In the genomic region with DNA sequence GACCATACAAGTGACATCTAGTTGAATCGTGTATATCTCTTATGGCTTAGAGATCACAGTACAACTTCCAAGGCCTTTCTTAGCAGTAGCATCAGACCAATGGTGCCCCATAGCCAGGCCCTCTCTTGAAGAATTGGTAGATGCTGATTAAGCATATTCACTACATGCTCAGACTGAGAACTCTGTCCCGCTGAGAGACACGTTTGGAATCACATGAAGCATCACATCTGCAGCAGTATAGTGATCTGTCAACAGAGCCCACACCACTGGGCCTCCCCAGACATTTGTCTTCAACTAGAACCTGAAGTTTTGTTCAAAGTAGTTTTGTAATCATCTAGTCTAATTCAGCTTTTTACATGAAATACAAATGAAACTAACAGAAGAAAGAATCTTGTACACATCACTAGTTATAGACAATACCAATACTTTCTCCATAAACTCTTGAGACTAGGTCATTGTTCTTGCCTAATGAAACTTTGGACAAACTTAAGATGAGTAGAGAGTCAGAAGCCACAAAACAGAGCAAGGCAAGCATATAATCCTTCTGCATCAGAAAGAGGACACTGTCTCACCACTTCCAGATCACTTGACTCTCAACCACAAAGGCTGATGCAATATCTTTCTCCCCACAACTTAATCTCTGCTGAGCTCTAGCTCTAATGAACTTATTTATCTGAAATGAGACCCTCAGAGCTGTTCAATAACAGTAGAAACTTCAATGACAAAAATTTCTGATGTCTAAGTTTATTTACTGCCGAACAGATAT, we compare ENCODE assay signal across 13 cellular contexts.
A peak's percentile ranks its signal among the peaks of the same experiment; 100 is the strongest.
DNase-seq lines count a peak whose midpoint lies in the region; ATAC-seq and TF ChIP-seq lines count a peak whose summit lies in the region.
"Had no signal": no experiment of that assay in that cellular context is flagged by ENCODE, and none has a peak within 500 bp of the region (broad histone marks: within the 10 kb centered on the region; RNA-seq: fewer than 3 reads in every experiment).

No MANE protein-coding gene starts in this region.

- no peak for ATAC-seq in esophagus mucosa
- ATAC-seq in body of pancreas = no peak
- ATAC-seq: gastroesophageal sphincter had no signal

- no peaks in the 10 kb centered on the region for H3K27me3 Mint-ChIP-seq in HFFc6 (ENCODE audit: insufficient read depth)
- H3K27me3 Mint-ChIP-seq: type B pancreatic cell had no signal

- intact Hi-C loops in body of pancreas (cut with DNase I) (no loop called here), thyroid gland (cut with DNase I) (no loop called here)

- H3K4me1 ChIP-seq in body of pancreas (no peaks in the 10 kb centered on the region), thyroid gland (no peaks in the 10 kb centered on the region)
- H3K4me1 ChIP-seq: gastroesophageal sphincter had no signal

- no peaks in the 10 kb centered on the region for H3K36me3 ChIP-seq in body of pancreas (replicated peaks in 1 of 2; ENCODE audit: insufficient read depth in 1 of 2, low read depth in 2 of 2)
- no peaks in the 10 kb centered on the region for H3K36me3 ChIP-seq in thyroid gland
- H3K36me3 ChIP-seq: gastroesophageal sphincter had no signal

- H3K4me3 Mint-ChIP-seq in HFFc6 = peak overlapping the region; percentile 25; the same call in 1 of the 2 replicates
- H3K4me3 Mint-ChIP-seq: activated naive CD4-positive, alpha-beta T cell treated with anti-CD3 and anti-CD28 coated beads for 36 hours; type B pancreatic cell had no signal

- H3K36me3 Mint-ChIP-seq in HFFc6 (ENCODE audit: low read depth) = peaks cover 10% of the 10 kb centered on the region
- H3K36me3 Mint-ChIP-seq: type B pancreatic cell had no signal

- no peak for TF ChIP-seq CTCF in HFFc6 (IDR thresholded peaks at IDR 0.05)
- no peak for TF ChIP-seq CTCF in body of pancreas (IDR thresholded peaks at IDR 0.05)
- TF ChIP-seq CTCF in thyroid gland (IDR thresholded peaks at IDR 0.05) = no peak

- DNase-seq in AML-193 (lab: John Stamatoyannopoulos, UW) = peak; percentile 63 to 74
- DNase-seq in HFFc6 = peak; percentile 66
- DNase-seq in SK-MEL-5 (ENCODE audit: low read depth, low spot score) = peak; percentile 88
- DNase-seq in fibroblast of the conjunctiva (ENCODE audit: low read depth) = peak; percentile 59
- no peak for DNase-seq in NK-92 treated with Interleukin-12 subunit alpha and Interleukin-12 subunit beta, amount 100 ng/mL, for 24 hours (lab: John Stamatoyannopoulos, UW)
- DNase-seq in body of pancreas = no peak
- DNase-seq in thyroid gland = no peak
- DNase-seq: activated naive CD4-positive, alpha-beta T cell treated with anti-CD3 and anti-CD28 coated beads for 36 hours; DMS79; T1000 had no signal

- in situ Hi-C loops in SK-MEL-5 (cut with HindIII; ENCODE audit: low pct_unique_long_range_greater_than_20kb, low sequenced_read_pairs) = no loop called here

- peaks cover 29% of the 10 kb centered on the region for H3K4me1 Mint-ChIP-seq in HFFc6 (ENCODE audit: low read depth)

- H3K27me3 ChIP-seq in body of pancreas = no peaks in the 10 kb centered on the region
- no peaks in the 10 kb centered on the region for H3K27me3 ChIP-seq in thyroid gland
- H3K27me3 ChIP-seq: gastroesophageal sphincter had no signal

- TF ChIP-seq POLR2A in body of pancreas (IDR thresholded peaks at IDR 0.05) = no peak
- TF ChIP-seq POLR2A in thyroid gland (IDR thresholded peaks at IDR 0.05) = no peak

- no peaks in the 10 kb centered on the region for H3K9me3 Mint-ChIP-seq in HFFc6
- H3K9me3 Mint-ChIP-seq: type B pancreatic cell had no signal

- WGBS in body of pancreas, 2 donors = 45 to 49% methylated on average over 4 of the region's 4 CpGs
- 64 to 73% methylated on average over 4 of the region's 4 CpGs for WGBS in thyroid gland, 2 donors

- H3K9me3 ChIP-seq in body of pancreas (no peaks in the 10 kb centered on the region), thyroid gland (no peaks in the 10 kb centered on the region)
- H3K9me3 ChIP-seq: gastroesophageal sphincter had no signal

- no peak overlapping the region for H3K4me3 ChIP-seq in body of pancreas
- H3K4me3 ChIP-seq in thyroid gland (replicated peaks in 1 of 3) = no peak overlapping the region
- H3K4me3 ChIP-seq: gastroesophageal sphincter had no signal

- H3K27ac Mint-ChIP-seq in HFFc6 = peak overlapping the region; percentile 57; the same call in 1 of the 2 replicates
- H3K27ac Mint-ChIP-seq: activated naive CD4-positive, alpha-beta T cell treated with anti-CD3 and anti-CD28 coated beads for 36 hours; type B pancreatic cell had no signal

- H3K27ac ChIP-seq in body of pancreas (no peak overlapping the region), thyroid gland (no peak overlapping the region)
- H3K27ac ChIP-seq: gastroesophageal sphincter had no signal

Comparison
In these comparisons a context has a peak if more than half of its experiments do, and no peak if none do; other contexts are left out.
1. DNase-seq: peak in AML-193 (2 of 2), HFFc6 (single experiment), SK-MEL-5 (single experiment) and fibroblast of the conjunctiva (single experiment); none in NK-92 treated with Interleukin-12 subunit alpha and Interleukin-12 subunit beta, amount 100 ng/mL, for 24 hours (single experiment), body of pancreas (0 of 4) and thyroid gland (0 of 2).